Comparison of ENCODE assay signal across 8 cellular contexts in the genomic region with DNA sequence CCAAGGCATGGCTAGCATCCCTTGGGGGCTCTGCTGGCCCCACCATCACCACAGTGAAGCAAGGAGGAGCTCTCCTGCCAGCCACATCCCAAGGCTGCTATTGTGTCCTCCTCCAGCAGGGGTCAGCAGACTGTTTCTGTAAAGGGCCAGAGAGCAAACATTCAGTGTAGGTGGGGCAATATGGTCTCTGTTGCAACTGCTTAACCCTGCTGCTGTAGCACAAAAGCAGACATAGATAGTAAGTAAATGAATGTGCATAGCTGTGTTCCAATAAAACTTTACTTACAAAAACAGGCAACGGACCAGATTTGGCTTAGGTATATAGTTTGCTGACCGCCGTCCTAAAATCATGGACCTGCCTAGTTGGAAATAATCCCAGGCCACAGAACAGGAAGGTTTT. TPM values are rescaled to one million over a fixed set of nuclear protein-coding genes. Genes with fewer than 3 reads are reported as not detected.
DNase-seq lines count a peak whose midpoint lies in the region; ATAC-seq and TF ChIP-seq lines count a peak whose summit lies in the region.

No MANE protein-coding gene starts in this region.

- H3K9me3 Mint-ChIP-seq in activated CD8-positive, alpha-beta memory T cell treated with anti-CD3 and anti-CD28 coated beads, Interleukin-2, amount 10 ng/mL, durations not matched to agents 7 days and 5 days (ENCODE audit: low read depth) = no peaks in the 10 kb centered on the region
- no peaks in the 10 kb centered on the region for H3K9me3 Mint-ChIP-seq in nephron

- H3K4me3 ChIP-seq in AG04449 (ENCODE audit: low read depth, low read length) = no peak overlapping the region
- no peak overlapping the region for H3K4me3 ChIP-seq in NT2/D1 (ENCODE audit: insufficient read length, low read depth)

- H3K36me3 ChIP-seq in NT2/D1 (ENCODE audit: insufficient read depth, insufficient read length, low read length) = no peaks in the 10 kb centered on the region

- peaks cover 37% of the 10 kb centered on the region for H3K27me3 Mint-ChIP-seq in activated CD8-positive, alpha-beta memory T cell treated with anti-CD3 and anti-CD28 coated beads, Interleukin-2, amount 10 ng/mL, durations not matched to agents 7 days and 5 days
- H3K27me3 Mint-ChIP-seq in nephron (ENCODE audit: low read depth) = peaks cover 22% of the 10 kb centered on the region

- POLR2A ChIA-PET in AG04449 (lab: Yijun Ruan, JAX) = no interaction called here

- DNase-seq in AG04449 (ENCODE audit: low read depth, low spot score) (no peak), HuH-7 (ENCODE audit: low spot score) (peak; percentile 40), NT2/D1 (ENCODE audit: low read depth, low spot score) (peak; percentile 61)
- DNase-seq in activated CD8-positive, alpha-beta memory T cell treated with anti-CD3 and anti-CD28 coated beads, Interleukin-2, amount 10 ng/mL, durations not matched to agents 7 days and 5 days = peak; percentile 83
- DNase-seq in stimulated activated naive CD4-positive, alpha-beta T cell (lab: John Stamatoyannopoulos, UW) = peak; percentile 22 to 75 (median 51)

- H3K9ac ChIP-seq in NT2/D1 (ENCODE audit: insufficient read length, low read depth) = no peak overlapping the region

- no peaks in the 10 kb centered on the region for H3K27me3 ChIP-seq in NT2/D1 (ENCODE audit: insufficient read depth, insufficient read length)

- no peaks in the 10 kb centered on the region for H3K36me3 Mint-ChIP-seq in activated CD8-positive, alpha-beta memory T cell treated with anti-CD3 and anti-CD28 coated beads, Interleukin-2, amount 10 ng/mL, durations not matched to agents 7 days and 5 days
- H3K36me3 Mint-ChIP-seq in nephron (ENCODE audit: low read depth) = no peaks in the 10 kb centered on the region

- ATAC-seq in GM18520 (IDR thresholded peaks at IDR 0.05; ENCODE audit: unreplicated experiment) (peak; percentile 52), esophagus mucosa (peak; percentile 86)
- ATAC-seq in activated CD8-positive, alpha-beta memory T cell treated with anti-CD3 and anti-CD28 coated beads, Interleukin-2, amount 10 ng/mL, durations not matched to agents 7 days and 5 days = peak; percentile 79

- TF ChIP-seq CTCF in AG04449 (IDR thresholded peaks at IDR 0.05; ENCODE audit: insufficient read depth, low read length, missing control alignments) (peak; percentile 95), nephron (IDR thresholded peaks at IDR 0.05; ENCODE audit: unreplicated experiment in 3 of 3) (peak; percentile 76 to 80 (median 79))

- no peaks in the 10 kb centered on the region for H3K4me1 Mint-ChIP-seq in activated CD8-positive, alpha-beta memory T cell treated with anti-CD3 and anti-CD28 coated beads, Interleukin-2, amount 10 ng/mL, durations not matched to agents 7 days and 5 days
- H3K4me1 Mint-ChIP-seq in nephron = peaks cover 39% of the 10 kb centered on the region

- H3K4me1 ChIP-seq in NT2/D1 (ENCODE audit: insufficient read depth, insufficient read length) = no peaks in the 10 kb centered on the region

- no peak overlapping the region for H3K27ac Mint-ChIP-seq in activated CD8-positive, alpha-beta memory T cell treated with anti-CD3 and anti-CD28 coated beads, Interleukin-2, amount 10 ng/mL, durations not matched to agents 7 days and 5 days
- H3K27ac Mint-ChIP-seq in nephron = peak overlapping the region in 1 of 3 experiments; percentile 16

- CTCF ChIA-PET in AG04449 (lab: Yijun Ruan, JAX) = interaction anchor here (0.6 to 11.2 kb wide), 37 partner anchors 10 to 987 kb away, joined by 3 to 227 read pairs (median 5); a partner anchor contains a TSS
- CTCF ChIA-PET in activated CD8-positive, alpha-beta memory T cell treated with anti-CD3 and anti-CD28 coated beads, Interleukin-2, amount 10 ng/mL, durations not matched to agents 7 days and 5 days (lab: Charles Lee) = interaction anchor here (0.6 to 3.2 kb wide), 33 partner anchors 8 to 675 kb away, joined by 3 to 25 read pairs (median 4); no protein-coding TSS in a partner anchor

- no peaks in the 10 kb centered on the region for H3K9me3 ChIP-seq in NT2/D1 (ENCODE audit: insufficient read depth, low read length)

- H3K4me3 Mint-ChIP-seq in activated CD8-positive, alpha-beta memory T cell treated with anti-CD3 and anti-CD28 coated beads, Interleukin-2, amount 10 ng/mL, durations not matched to agents 7 days and 5 days = no peak overlapping the region
- H3K4me3 Mint-ChIP-seq in nephron = no peak overlapping the region

RNA-seq across cellular contexts. Expression of a gene that starts 36.4 kb away (rescaled TPM):
- total RNA-seq in activated CD8-positive, alpha-beta memory T cell treated with anti-CD3 and anti-CD28 coated beads, Interleukin-2, amount 10 ng/mL, durations not matched to agents 7 days and 5 days = under 1 TPM in 1 of 2 experiments, not detected in 1; 0.09 TPM
- 28.8 TPM for total RNA-seq in esophagus mucosa

Comparison
In these comparisons a context has a peak if more than half of its experiments do, and no peak if none do; other contexts are left out.
1. RNA of a gene that starts 36.4 kb away (total RNA-seq): 28.8 TPM in esophagus mucosa (single experiment); 0.09 TPM in activated CD8-positive, alpha-beta memory T cell treated with anti-CD3 and anti-CD28 coated beads, Interleukin-2, amount 10 ng/mL, durations not matched to agents 7 days and 5 days; every median in the first group is over 10 times any median in the second.
2. Peak in every context shown above with its lines, with median percentiles within 50 percentile points of each other: ATAC-seq.